ENCODE assay signal across 8 cellular contexts in genomic region chr5:24864244-24864643, GRCh38.
"Had no signal": no experiment of that assay in that cellular context is flagged by ENCODE, and none has a peak within 500 bp of the region (broad histone marks: within the 10 kb centered on the region; RNA-seq: fewer than 3 reads in every experiment).

No MANE protein-coding gene starts in this region.

- ATAC-seq: GM23338 had no signal

- H3K4me2 ChIP-seq: GM23338 had no signal

- FAIRE-seq: H1 had no signal

- H2AFZ ChIP-seq: GM23338 had no signal

- DNase-seq: H9, HCEC 1CT, HFFc6, IMR-90, KBM-7 had no signal

- H3K4me3 ChIP-seq: GM23338 had no signal

- H3K27ac ChIP-seq: HL-60 had no signal
